ENCODE assay signal across 8 cellular contexts in the genomic region with DNA sequence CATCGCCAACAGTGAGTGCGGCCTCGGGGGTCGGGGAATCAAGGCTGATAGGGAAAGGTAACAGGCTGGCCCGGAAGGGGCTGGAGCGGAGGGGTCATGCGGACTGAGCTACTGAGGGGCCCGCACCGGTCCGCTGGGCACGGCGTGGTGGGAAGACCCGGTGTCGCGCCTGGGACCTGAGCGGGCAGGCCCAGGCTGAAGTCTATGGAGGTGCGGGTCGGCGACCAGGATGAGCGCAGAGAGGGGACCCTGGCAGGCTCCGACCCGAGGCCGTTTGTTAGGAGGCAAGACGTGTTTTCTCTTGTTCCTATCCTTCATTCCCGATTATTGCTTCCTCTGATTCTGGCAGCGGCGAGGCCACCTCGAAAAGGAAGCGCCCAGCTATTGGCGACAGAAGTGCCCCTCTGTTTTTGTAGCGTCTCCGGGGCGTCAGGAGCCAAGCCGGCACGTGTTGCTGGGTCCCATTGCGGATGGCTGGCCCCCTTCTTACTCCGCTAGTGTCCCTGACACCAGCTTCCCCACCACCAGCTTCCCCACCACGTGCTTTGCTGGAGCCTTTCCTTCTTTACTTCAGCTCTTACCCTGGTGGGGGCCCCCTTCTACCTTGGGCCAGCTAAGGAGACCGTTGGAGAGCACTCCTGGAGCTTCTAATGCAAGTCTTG. TPM values are rescaled to one million over a fixed set of nuclear protein-coding genes. Genes with fewer than 3 reads are reported as not detected.
A peak's percentile ranks its signal among the peaks of the same experiment; 100 is the strongest.
DNase-seq lines count a peak whose midpoint lies in the region; ATAC-seq, FAIRE-seq and TF ChIP-seq lines count a peak whose summit lies in the region.

No MANE protein-coding gene starts in this region.

- no peak for TF ChIP-seq EP300 in stomach (IDR thresholded peaks at IDR 0.05)

- intact Hi-C loops in breast epithelium (cut with DNase I; ENCODE audit: low total_unique reads), result no loop called here
- intact Hi-C loops in stomach (cut with DNase I; ENCODE audit: low total_unique reads), result no loop called here

- under 1% methylated on average over 39 of the region's 39 CpGs for WGBS in liver
- 0 to 1% (median 0%) methylated on average over 33 to 39 of the region's 39 CpGs for WGBS in stomach, 5 donors

- no peak for FAIRE-seq in GM12891 (lab: Jason Lieb, UNC)

- H3K4me3 ChIP-seq in breast epithelium (peak overlapping the region; percentile 71 to 79 (median 73)), liver (ENCODE audit: low read depth in 1 of 3, low read length in 3 of 3) (peak overlapping the region; percentile 67 to 88 (median 81)), stomach (peak overlapping the region; percentile 66 to 96 (median 78))

- TF ChIP-seq CTCF in breast epithelium (IDR thresholded peaks at IDR 0.05) (no peak), liver (IDR thresholded peaks at IDR 0.05; ENCODE audit: low read depth, low read length, missing input control) (no peak), stomach (IDR thresholded peaks at IDR 0.05) (no peak)

- peak overlapping the region; percentile 71 to 91 for H3K9ac ChIP-seq in liver (ENCODE audit: low read depth in 1 of 2, low read length in 2 of 2)

- no peak for TF ChIP-seq POLR2A in GM12891 (IDR thresholded peaks at IDR 0.05; ENCODE audit: low read depth, low read length)
- TF ChIP-seq POLR2A in breast epithelium (IDR thresholded peaks at IDR 0.05), result no peak
- no peak for TF ChIP-seq POLR2A in stomach (IDR thresholded peaks at IDR 0.05)

- DNase-seq in GM12891 (ENCODE audit: insufficient read length, low spot score), result no peak
- DNase-seq in RKO (ENCODE audit: low spot score), result peak; percentile 57
- DNase-seq in breast epithelium (ENCODE audit: low spot score in 2 of 2), result no peak
- DNase-seq in stomach, result peak; percentile 34
- no peak for DNase-seq in NCI-H1694 (lab: John Stamatoyannopoulos, UW)
- DNase-seq in GM03348 (ENCODE audit: low spot score), result no peak

- H3K4me1 ChIP-seq in breast epithelium (peaks cover 0 to 10% of the 10 kb centered on the region in 2 donors), liver (ENCODE audit: control insufficient read depth in 4 of 4, insufficient read depth in 4 of 4, low read length in 3 of 4) (peaks cover 0 to 24% (median 13%) of the 10 kb centered on the region in 4 donors), stomach (peaks cover 11 to 50% (median 32%) of the 10 kb centered on the region in 4 donors)

- H3K27ac ChIP-seq in breast epithelium (peak overlapping the region; percentile 88 to 94), liver (ENCODE audit: low read depth in 1 of 2, low read length in 2 of 2) (peak overlapping the region; percentile 66 to 83), stomach (peak overlapping the region; percentile 88 to 90 (median 89))

- no peaks in the 10 kb centered on the region for H3K9me3 ChIP-seq in breast epithelium
- no peaks in the 10 kb centered on the region for H3K9me3 ChIP-seq in liver (ENCODE audit: control insufficient read depth in 4 of 4, low read length in 3 of 4)
- H3K9me3 ChIP-seq in stomach, result no peaks in the 10 kb centered on the region

- no peak for TF ChIP-seq RAD21 in liver (IDR thresholded peaks at IDR 0.05)

- peak; percentile 22 for ATAC-seq in HG02642 (IDR thresholded peaks at IDR 0.05; ENCODE audit: poor library complexity, unreplicated experiment)

- no peaks in the 10 kb centered on the region for H3K36me3 ChIP-seq in breast epithelium
- H3K36me3 ChIP-seq in liver (ENCODE audit: control insufficient read depth in 4 of 4, insufficient read depth in 3 of 4, low read depth in 1 of 4, low read length in 3 of 4), result peaks cover 16 to 46% (median 41%) of the 10 kb centered on the region in 4 donors
- peaks cover 49 to 62% (median 56%) of the 10 kb centered on the region in 4 donors for H3K36me3 ChIP-seq in stomach

- no peaks in the 10 kb centered on the region for H3K27me3 ChIP-seq in breast epithelium
- no peaks in the 10 kb centered on the region for H3K27me3 ChIP-seq in liver (ENCODE audit: control insufficient read depth in 4 of 4, insufficient read depth in 4 of 4, low read length in 3 of 4)
- H3K27me3 ChIP-seq in stomach, result no peaks in the 10 kb centered on the region

TF ChIP-seq in GM12891, 5 proteins besides CTCF, POLR2A, EP300 and RAD21:
- TF ChIP-seq SPI1 (IDR thresholded peaks at IDR 0.05; ENCODE audit: low read depth, low read length), result no peak
- no peak for TF ChIP-seq POU2F2 (IDR thresholded peaks at IDR 0.05; ENCODE audit: low read depth, low read length)
- TF ChIP-seq PAX5 (IDR thresholded peaks at IDR 0.05; ENCODE audit: insufficient read depth, low read length, severe bottlenecking), result peak; percentile 76
- TF ChIP-seq TAF1 (IDR thresholded peaks at IDR 0.05; ENCODE audit: low read depth, low read length), result no peak
- TF ChIP-seq POLR2AphosphoS5 (IDR thresholded peaks at IDR 0.05; ENCODE audit: low read depth, low read length), result no peak

TF ChIP-seq in liver, 16 proteins besides CTCF, POLR2A, EP300 and RAD21:
- TF ChIP-seq, protein P1, sequence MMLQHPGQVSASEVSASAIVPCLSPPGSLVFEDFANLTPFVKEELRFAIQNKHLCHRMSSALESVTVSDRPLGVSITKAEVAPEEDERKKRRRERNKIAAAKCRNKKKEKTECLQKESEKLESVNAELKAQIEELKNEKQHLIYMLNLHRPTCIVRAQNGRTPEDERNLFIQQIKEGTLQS (IDR thresholded peaks at IDR 0.05), result no peak

RNA-seq across cellular contexts. Expression of a gene that starts 0.6 kb away (rescaled TPM):
- 201 TPM for polyA plus RNA-seq in GM12891 (2012; ENCODE audit: low read depth, missing spikeins)
- total RNA-seq in breast epithelium, result 100 to 1,000 TPM in 2 of 3 donors, 10 to 100 TPM in 1; 94.4 to 134 (median 116) TPM
- total RNA-seq in liver, result 100 to 1,000 TPM in 1 of 2 donors, 10 to 100 TPM in 1; 74.3 to 148 TPM
- polyA plus RNA-seq in liver, result 10 to 100 TPM; 56.8 to 62.9 TPM
- 100 to 1,000 TPM in 2 of 5 donors, 10 to 100 TPM in 3; 33.8 to 144 (median 68.7) TPM for total RNA-seq in stomach
- polyA plus RNA-seq in stomach, result 100 to 1,000 TPM in 1 of 3 donors, 10 to 100 TPM in 2; 74.1 to 101 (median 95.1) TPM

RNA-seq across cellular contexts. Expression of a gene that starts 11.5 kb away (rescaled TPM):
- polyA plus RNA-seq in GM12891 (2012; ENCODE audit: low read depth, missing spikeins), result 12,117 TPM
- 1,000 to 10,000 TPM; 3,675 to 5,580 (median 4,429) TPM for total RNA-seq in breast epithelium
- total RNA-seq in liver, result 1,000 to 10,000 TPM in 1 of 2 donors, 100 to 1,000 TPM in 1; 979 to 1,323 TPM
- polyA plus RNA-seq in liver, result 1,000 to 10,000 TPM; 1,640 to 2,155 TPM
- 1,000 to 10,000 TPM; 1,483 to 3,736 (median 1,919) TPM for total RNA-seq in stomach
- 1,000 to 10,000 TPM; 5,931 to 8,449 (median 6,584) TPM for polyA plus RNA-seq in stomach

RNA-seq across cellular contexts. Expression of a gene that starts 13.1 kb away (rescaled TPM):
- polyA plus RNA-seq in GM12891 (2012; ENCODE audit: low read depth, missing spikeins), result 0.90 TPM
- total RNA-seq in breast epithelium (1 to 10 TPM; 3.6 to 4.8 (median 4.7) TPM), liver (1 to 10 TPM; 2.0 to 5.2 TPM), stomach (1 to 10 TPM in 3 of 5 donors, under 1 TPM in 2; under 0.01 to 5.8 (median 3.1) TPM)
- polyA plus RNA-seq in liver (1 to 10 TPM; 1.3 to 1.8 TPM), stomach (1 to 10 TPM; 1.5 to 2.2 (median 1.8) TPM)

RNA-seq across cellular contexts. Expression of a gene that starts 23.1 kb away (rescaled TPM):
- 39.7 TPM for polyA plus RNA-seq in GM12891 (2012; ENCODE audit: low read depth, missing spikeins)
- total RNA-seq in breast epithelium (100 to 1,000 TPM; 132 to 243 (median 146) TPM), liver (10 to 100 TPM; 59.5 to 93.5 TPM), stomach (100 to 1,000 TPM in 1 of 5 donors, 10 to 100 TPM in 4; 23.3 to 142 (median 63.7) TPM)
- polyA plus RNA-seq in liver (10 to 100 TPM; 41.0 to 58.1 TPM), stomach (10 to 100 TPM in 2 of 3 donors, 1 to 10 TPM in 1; 8.6 to 32.8 (median 13.8) TPM)

RNA-seq across cellular contexts. Expression of a gene that starts 25.0 kb away (rescaled TPM):
- polyA plus RNA-seq in GM12891 (2012; ENCODE audit: low read depth, missing spikeins), result 0.04 TPM
- total RNA-seq in breast epithelium (100 to 1,000 TPM in 2 of 3 donors, under 1 TPM in 1; 0.48 to 187 (median 119) TPM), liver (100 to 1,000 TPM in 1 of 2 donors, 10 to 100 TPM in 1; 69.0 to 141 TPM), stomach (100 to 1,000 TPM; 218 to 367 (median 286) TPM)
- polyA plus RNA-seq in liver (10 to 100 TPM; 32.4 to 34.2 TPM), stomach (10 to 100 TPM; 26.6 to 45.9 (median 43.1) TPM)

Comparison
In these comparisons a context has a peak if more than half of its experiments do, and no peak if none do; other contexts are left out.
1. DNase-seq: peak in RKO (single experiment) and stomach (single experiment); none in GM12891 (single experiment), breast epithelium (0 of 2), NCI-H1694 (single experiment) and GM03348 (single experiment).
2. Peak in every context shown above with its lines, with median percentiles within 50 percentile points of each other: H3K27ac ChIP-seq and H3K4me3 ChIP-seq.